ENCODE assay signal across 1 cellular context in genomic region chr1:222547944-222548671, GRCh38.
TF ChIP-seq lines count a peak whose summit lies in the region.

TSS of gene HHIPL2 (minus strand) at chr1:222548104. CDS start at chr1:222548044, 60 bp downstream.

TF ChIP-seq in HCT116, 20 proteins besides CTCF, POLR2A, EP300 and RAD21:
- TF ChIP-seq REST (IDR thresholded peaks at IDR 0.05; ENCODE audit: low read depth) (no peak), YY1 (IDR thresholded peaks at IDR 0.05; ENCODE audit: extremely low read depth, insufficient replicate concordance, low read depth, low read length) (no peak)
